ENCODE assay signal across 30 cellular contexts in genomic region chr3:161548301-161548700, GRCh38. TPM values are rescaled to one million over a fixed set of nuclear protein-coding genes. Genes with fewer than 3 reads are reported as not detected.
DNase-seq lines count a peak whose midpoint lies in the region; ATAC-seq, FAIRE-seq and TF ChIP-seq lines count a peak whose summit lies in the region.
"Had no signal": no experiment of that assay in that cellular context is flagged by ENCODE, and none has a peak within 500 bp of the region (broad histone marks: within the 10 kb centered on the region; RNA-seq: fewer than 3 reads in every experiment).

No MANE protein-coding gene starts in this region.

- H3K4me3 ChIP-seq in GM12878: no peak overlapping the region
- H3K4me3 ChIP-seq in neuronal stem cell (ENCODE audit: low read length in 2 of 2): no peak overlapping the region
- H3K4me3 ChIP-seq in mucosa of descending colon: no peak overlapping the region
- H3K4me3 ChIP-seq in gastrocnemius medialis: no peak overlapping the region
- H3K4me3 ChIP-seq: A549, smooth muscle cell, upper lobe of left lung had no signal

- ATAC-seq in GM12878 (peak; percentile 84), mucosa of descending colon (no peak), gastrocnemius medialis (no peak), GM19035 (IDR thresholded peaks at IDR 0.05; ENCODE audit: unreplicated experiment) (no peak)
- ATAC-seq: A549; left colon; naive thymus-derived CD8-positive, alpha-beta T cell had no signal

- no peak for FAIRE-seq in GM12878 (lab: Jason Lieb, UNC)
- FAIRE-seq: A549 had no signal

- intact Hi-C loops in GM12878 (cut with micrococcal nuclease; ENCODE audit: unreplicated experiment) (no loop called here), mucosa of descending colon (cut with DNase I, micrococcal nuclease) (no loop called here), gastrocnemius medialis (cut with DNase I; ENCODE audit: low total_unique reads) (no loop called here)

- no peaks in the 10 kb centered on the region for H4K20me1 ChIP-seq in GM12878 (ENCODE audit: control insufficient read depth, insufficient read depth)

- CTCF ChIA-PET in GM12878 (lab: Yijun Ruan, JAX): interaction anchor here (0.9 to 1.3 kb wide), 4 partner anchors 9 to 143 kb away, joined by 3 read pairs; no protein-coding TSS in a partner anchor

- H3K36me3 ChIP-seq in GM12878 (ENCODE audit: control insufficient read depth in 2 of 2, insufficient read depth in 2 of 2, low read length in 1 of 2) (no peaks in the 10 kb centered on the region), neuronal stem cell (replicated peaks in 1 of 2; ENCODE audit: control insufficient read depth in 2 of 2, insufficient read depth in 2 of 2, low read length in 2 of 2) (no peaks in the 10 kb centered on the region), mucosa of descending colon (ENCODE audit: low read depth) (no peaks in the 10 kb centered on the region), gastrocnemius medialis (no peaks in the 10 kb centered on the region)
- H3K36me3 ChIP-seq: BE2C, upper lobe of left lung had no signal

- SMC1A ChIA-PET in GM12878 (lab: Charles Lee; ENCODE audit: uncharacterized antibody, unreplicated experiment): interaction anchor here (0.7 to 1.4 kb wide), 3 partner anchors 11 to 144 kb away, joined by 3 to 4 read pairs (median 4); no protein-coding TSS in a partner anchor

- H2BK12ac ChIP-seq in neuronal stem cell (ENCODE audit: low read length): no peak overlapping the region

- no peak for TF ChIP-seq RAD21 in GM12878 (IDR thresholded peaks at IDR 0.05; ENCODE audit: insufficient read depth, low read depth, low read length)

- H3K9me3 ChIP-seq in GM12878 (replicated peaks; ENCODE audit: control insufficient read depth, insufficient read depth, low read length) (no peaks in the 10 kb centered on the region), neuronal stem cell (replicated peaks in 1 of 2; ENCODE audit: control insufficient read depth in 2 of 2, insufficient read depth in 1 of 2, low read depth in 1 of 2, low read length in 2 of 2) (no peaks in the 10 kb centered on the region), mucosa of descending colon (no peaks in the 10 kb centered on the region), gastrocnemius medialis (no peaks in the 10 kb centered on the region)
- H3K9me3 ChIP-seq: A549, BE2C, upper lobe of left lung had no signal

- H3K27me3 ChIP-seq in GM12878 (replicated peaks in 1 of 2; ENCODE audit: control insufficient read depth in 2 of 2, insufficient read depth in 2 of 2, low read length in 1 of 2) (no peaks in the 10 kb centered on the region), neuronal stem cell (ENCODE audit: control insufficient read depth in 3 of 3, insufficient read depth in 3 of 3, low read depth in 1 of 3, low read length in 3 of 3) (no peaks in the 10 kb centered on the region), gastrocnemius medialis (no peaks in the 10 kb centered on the region)
- H3K27me3 ChIP-seq: BE2C, upper lobe of left lung had no signal

- H3K9ac ChIP-seq in GM12878 (ENCODE audit: control insufficient read depth, insufficient read depth, low read length): no peak overlapping the region
- no peak overlapping the region for H3K9ac ChIP-seq in neuronal stem cell (ENCODE audit: low read depth, low read length, poor library complexity)

- DNase-seq in NCI-H748 (lab: John Stamatoyannopoulos, UW; ENCODE audit: unreplicated experiment): peak; percentile 27
- DNase-seq in NCI-H748 treated with DMSO at 0.1 percent for 48 hours (lab: John Stamatoyannopoulos, UW): no peak
- peak; percentile 14 for DNase-seq in MV-4-11 (lab: John Stamatoyannopoulos, UW)
- DNase-seq in GM12878 (ENCODE audit: low read depth, low spot score): no peak
- DNase-seq in neuronal stem cell (ENCODE audit: low spot score): no peak
- no peak for DNase-seq in mucosa of descending colon
- no peak for DNase-seq in gastrocnemius medialis
- DNase-seq: activated B cell treated with CpG ODN at 0.5 μM for 24 hours; activated CD4-positive, alpha-beta memory T cell treated with anti-CD3 and anti-CD28 coated beads for 36 hours; activated gamma-delta T cell; BE2C; DMS79 treated with DMSO at 0.1 percent for 48 hours; head of caudate nucleus; IMR-90; left colon; naive thymus-derived CD8-positive, alpha-beta T cell; NCI-H146; NCI-H526 treated with DMSO at 0.1 percent for 48 hours; retina; stimulated activated CD4-positive, alpha-beta T cell treated with anti-CD3 and anti-CD28 coated beads, Interleukin-2, amount 100 ng/mL, for 24 hours; T-helper 9 cell; upper lobe of left lung had no signal

- H4K8ac ChIP-seq in neuronal stem cell (ENCODE audit: low read depth, low read length): no peak overlapping the region

- RAD21 ChIA-PET in GM12878 (lab: Charles Lee; ENCODE audit: unreplicated experiment): interaction anchor here (0.5 to 0.6 kb wide), 3 partner anchors 64 to 122 kb away, joined by 3 to 4 read pairs (median 3); no protein-coding TSS in a partner anchor

- H3K79me2 ChIP-seq in GM12878 (ENCODE audit: control insufficient read depth, insufficient read depth, low read length): no peaks in the 10 kb centered on the region

- H2AFZ ChIP-seq in GM12878 (ENCODE audit: control insufficient read depth, low read depth, low read length) (no peak overlapping the region), neuronal stem cell (ENCODE audit: low read length) (no peak overlapping the region)

- H2BK5ac ChIP-seq in neuronal stem cell (ENCODE audit: low read length): no peak overlapping the region

- H4K91ac ChIP-seq in neuronal stem cell (ENCODE audit: low read depth, low read length, poor library complexity): no peak overlapping the region

- no peak overlapping the region for H2BK120ac ChIP-seq in neuronal stem cell (ENCODE audit: low read depth, low read length)

- BruUV-seq in GM12878 (replicated peaks; lab: Mats Ljungman, UMichigan): no TSS peak

- H3K4me2 ChIP-seq in GM12878 (ENCODE audit: control insufficient read depth, insufficient read depth) (no peak overlapping the region), neuronal stem cell (ENCODE audit: insufficient read depth, low read length, poor library complexity, severe bottlenecking) (no peak overlapping the region)
- H3K4me2 ChIP-seq: A549, smooth muscle cell had no signal

- TF ChIP-seq POLR2A in GM12878 (IDR thresholded peaks at IDR 0.05; ENCODE audit: low read depth, low read length) (no peak), gastrocnemius medialis (IDR thresholded peaks at IDR 0.05) (no peak)

- TF ChIP-seq EP300 in GM12878 (IDR thresholded peaks at IDR 0.05; ENCODE audit: borderline replicate concordance in 1 of 2, control insufficient read depth in 1 of 2, low read depth in 2 of 2, low read length in 2 of 2): no peak

- H3K4ac ChIP-seq in neuronal stem cell (ENCODE audit: low read length): no peak overlapping the region

- no peak overlapping the region for H3K14ac ChIP-seq in neuronal stem cell (ENCODE audit: low read length)

- TF ChIP-seq CTCF in GM12878 (IDR thresholded peaks at IDR 0.05 in 2 of 3, conservative IDR thresholded peaks at IDR 0.05 in 1 of 3; ENCODE audit: control insufficient read depth in 2 of 3, extremely low read depth in 1 of 3, insufficient read depth in 1 of 3, low read depth in 3 of 3, low read length in 3 of 3): no peak
- TF ChIP-seq CTCF in mucosa of descending colon (IDR thresholded peaks at IDR 0.05): no peak
- TF ChIP-seq CTCF in gastrocnemius medialis (IDR thresholded peaks at IDR 0.05 in 4 of 5, conservative IDR thresholded peaks at IDR 0.05 in 1 of 5): no peak

- WGBS in GM12878 (ENCODE audit: insufficient coverage, insufficient replicate concordance, low lambda C conversion rate, missing lambda C conversion rate): 23% methylated on average over 4 of the region's 4 CpGs
- WGBS in neuronal stem cell (ENCODE audit: extremely low coverage in 2 of 2, insufficient read length in 2 of 2, insufficient replicate concordance in 1 of 2), 2 donors: no CpG with 5 or more reads among the region's 4 CpGs

- no peaks in the 10 kb centered on the region for H3K79me1 ChIP-seq in neuronal stem cell (ENCODE audit: low read depth, low read length)

- POLR2A ChIA-PET in GM12878 (lab: Charles Lee): no interaction called here

- H2AK5ac ChIP-seq in neuronal stem cell (ENCODE audit: low read depth, low read length): no peak overlapping the region

- H3K27ac ChIP-seq in GM12878 (ENCODE audit: control insufficient read depth, insufficient read depth): no peak overlapping the region
- H3K27ac ChIP-seq in neuronal stem cell (replicated peaks; ENCODE audit: low read length): no peak overlapping the region
- H3K27ac ChIP-seq in gastrocnemius medialis: no peak overlapping the region
- H3K27ac ChIP-seq: A549, epithelial cell of prostate, upper lobe of left lung had no signal

- H3K4me1 ChIP-seq in GM12878 (ENCODE audit: control insufficient read depth, insufficient read depth, low read length) (no peaks in the 10 kb centered on the region), neuronal stem cell (ENCODE audit: control insufficient read depth in 2 of 2, insufficient read depth in 1 of 2, low read depth in 1 of 2, low read length in 2 of 2) (peaks cover 5 to 8% of the 10 kb centered on the region in 2 donors), mucosa of descending colon (ENCODE audit: low read depth) (no peaks in the 10 kb centered on the region), gastrocnemius medialis (no peaks in the 10 kb centered on the region)
- H3K4me1 ChIP-seq: A549, BE2C, upper lobe of left lung had no signal

- in situ Hi-C loops in GM12878 (cut with MboI) (no loop called here), gastrocnemius medialis (cut with MboI; ENCODE audit: low sequenced_read_pairs in 4 of 4) (no loop called here)

- no peak overlapping the region for H2BK15ac ChIP-seq in neuronal stem cell (ENCODE audit: low read length)

- H3K23ac ChIP-seq in neuronal stem cell (ENCODE audit: low read depth, low read length, poor library complexity): no peak overlapping the region

- H3K18ac ChIP-seq in neuronal stem cell (ENCODE audit: low read length): no peak overlapping the region

RNA-seq across cellular contexts. Expression of gene OTOL1, which starts 51.7 kb away (rescaled TPM):
- total RNA-seq in GM12878 (2013; cell fraction: nucleolus; rRNA removed): not detected in 2 replicates
- total RNA-seq in GM12878 (2014; rRNA removed) (not detected in 2 replicates), GM12878 (2014; rRNA removed; fragmentation: Illumina TruSeq; extraction: Trizol) (not detected in 2 replicates), GM12878 (2021) (not detected in 2 replicates), mucosa of descending colon (not detected), gastrocnemius medialis (not detected)
- not detected for polyA plus RNA-seq in GM12878 (2011; ENCODE audit: low read depth)
- polyA plus RNA-seq in GM12878 (2011; rRNA removed) (not detected in 2 replicates), GM12878 (2014; fragmentation: Illumina TruSeq; extraction: Trizol) (not detected in 2 replicates), GM12878 (2014; fragmentation: Nextera tagmentation; extraction: Ambion mirVana) (not detected), GM12878 (2014; rRNA removed) (not detected in 2 replicates), GM12878 (2016; fragmentation: Nextera tagmentation; extraction: Ambion mirVana) (not detected)
- polyA plus RNA-seq in GM12878 (2011; cell fraction: cytosol; rRNA removed): not detected in 2 replicates
- polyA plus RNA-seq in GM12878 (2011; cell fraction: nucleus; rRNA removed): not detected in 2 replicates
- polyA plus RNA-seq in GM12878 (2012): not detected in 2 replicates
- not detected in 2 replicates for polyA minus RNA-seq in GM12878 (2011; rRNA and poly(A)+ RNA removed)
- polyA minus RNA-seq in GM12878 (2011; cell fraction: cytosol; rRNA and poly(A)+ RNA removed): not detected in 2 replicates
- polyA minus RNA-seq in GM12878 (2011; cell fraction: nucleus; rRNA and poly(A)+ RNA removed): not detected in 2 replicates
- not detected for polyA plus RNA-seq in neuronal stem cell (2013, experiment 1 of 2)
- polyA plus RNA-seq in neuronal stem cell (2013, experiment 2 of 2): not detected
- total RNA-seq: activated B cell treated with CpG ODN at 0.5 μM for 24 hours; activated CD4-positive, alpha-beta memory T cell treated with anti-CD3 and anti-CD28 coated beads for 36 hours; chondrocyte; IMR-90; left colon; mesenteric fat pad; naive thymus-derived CD8-positive, alpha-beta T cell; OCI-LY7; osteocyte; smooth muscle cell; upper lobe of left lung had no signal
- polyA plus RNA-seq: A549; IMR-90; naive thymus-derived CD8-positive, alpha-beta T cell; smooth muscle cell had no signal

Comparison
In these comparisons a context has a peak if more than half of its experiments do, and no peak if none do; other contexts are left out.
1. DNase-seq: peak in NCI-H748 (single experiment) and MV-4-11 (single experiment); none in NCI-H748 treated with DMSO at 0.1 percent for 48 hours (single experiment), GM12878 (single experiment), neuronal stem cell (single experiment), mucosa of descending colon (0 of 3) and gastrocnemius medialis (0 of 2).